Comparison of ENCODE assay signal across 7 cellular contexts in genomic region chr5:149732500-149733128, GRCh38. TPM values are rescaled to one million over a fixed set of nuclear protein-coding genes. Genes with fewer than 3 reads are reported as not detected.
A peak's percentile ranks its signal among the peaks of the same experiment; 100 is the strongest.
DNase-seq lines count a peak whose midpoint lies in the region; ATAC-seq and TF ChIP-seq lines count a peak whose summit lies in the region.

No MANE protein-coding gene starts in this region.

- DNase-seq in activated naive CD8-positive, alpha-beta T cell treated with anti-CD3 and anti-CD28 coated beads for 36 hours, result no peak
- DNase-seq in immature natural killer cell, result no peak
- DNase-seq in spleen, result no peak
- no peak for DNase-seq in DMS79 (lab: John Stamatoyannopoulos, UW)
- DNase-seq in NCI-H1105 (lab: John Stamatoyannopoulos, UW), result no peak

- H3K27ac Mint-ChIP-seq in activated naive CD8-positive, alpha-beta T cell treated with anti-CD3 and anti-CD28 coated beads for 36 hours, result no peak overlapping the region
- peak overlapping the region in 2 of 6 donors; percentile 10 to 40 for H3K27ac Mint-ChIP-seq in immature natural killer cell

- no peak overlapping the region for H2AFZ ChIP-seq in KMS-11 (ENCODE audit: low read depth)

- no peaks in the 10 kb centered on the region for H3K36me3 ChIP-seq in KMS-11 (ENCODE audit: insufficient read depth)
- H3K36me3 ChIP-seq in spleen, result no peaks in the 10 kb centered on the region

- H3K79me2 ChIP-seq in KMS-11 (ENCODE audit: insufficient read depth, low read depth), result peaks cover 25% of the 10 kb centered on the region; the same call in 1 of the 2 replicates

- no peak overlapping the region for H3K27ac ChIP-seq in KMS-11
- peak overlapping the region in 6 of 8 donors; percentile 70 to 85 (median 74) for H3K27ac ChIP-seq in spleen

- H3K27me3 ChIP-seq in KMS-11 (ENCODE audit: insufficient read depth, low read depth) (no peaks in the 10 kb centered on the region), spleen (replicated peaks in 1 of 7) (peaks cover 0 to 23% (median 0%) of the 10 kb centered on the region in 7 donors)

- peaks cover 24% of the 10 kb centered on the region for H3K4me1 Mint-ChIP-seq in activated naive CD8-positive, alpha-beta T cell treated with anti-CD3 and anti-CD28 coated beads for 36 hours
- peaks cover 2 to 5% of the 10 kb centered on the region in 2 donors for H3K4me1 Mint-ChIP-seq in immature natural killer cell

- ATAC-seq in GM19035 (IDR thresholded peaks at IDR 0.05; ENCODE audit: unreplicated experiment), result no peak

- no peaks in the 10 kb centered on the region for H3K36me3 Mint-ChIP-seq in activated naive CD8-positive, alpha-beta T cell treated with anti-CD3 and anti-CD28 coated beads for 36 hours
- peaks cover 0 to 3% (median 0%) of the 10 kb centered on the region in 3 donors for H3K36me3 Mint-ChIP-seq in immature natural killer cell

- H3K4me2 ChIP-seq in KMS-11, result peak overlapping the region; percentile 61

- TF ChIP-seq POLR2A in spleen (IDR thresholded peaks at IDR 0.05), result no peak

- H4K20me1 ChIP-seq in KMS-11 (ENCODE audit: insufficient read depth), result peaks cover 6% of the 10 kb centered on the region

- H3K9me3 ChIP-seq in spleen, result no peaks in the 10 kb centered on the region

- H3K4me3 ChIP-seq in KMS-11 (IDR thresholded peaks at IDR 0.05; ENCODE audit: insufficient read depth, low read depth, low read length), result no peak overlapping the region
- H3K4me3 ChIP-seq in spleen, result peak overlapping the region; percentile 79 to 99 (median 84)

- no peaks in the 10 kb centered on the region for H3K27me3 Mint-ChIP-seq in activated naive CD8-positive, alpha-beta T cell treated with anti-CD3 and anti-CD28 coated beads for 36 hours
- peaks cover 0 to 9% (median 2%) of the 10 kb centered on the region in 3 donors for H3K27me3 Mint-ChIP-seq in immature natural killer cell (ENCODE audit: low read depth in 3 of 3)

- H3K4me1 ChIP-seq in KMS-11 (ENCODE audit: low read depth, poor library complexity, severe bottlenecking), result peaks cover 4% of the 10 kb centered on the region
- H3K4me1 ChIP-seq in spleen, result peaks cover 0 to 61% (median 13%) of the 10 kb centered on the region in 6 donors

- TF ChIP-seq CTCF in KMS-11 (conservative IDR thresholded peaks at IDR 0.05; ENCODE audit: low read depth, low read length), result no peak
- no peak for TF ChIP-seq CTCF in spleen (IDR thresholded peaks at IDR 0.05 in 8 of 11, conservative IDR thresholded peaks at IDR 0.05 in 3 of 11)

- intact Hi-C loops in spleen (cut with DNase I; ENCODE audit: low total_unique reads), result no loop called here

- H3K9me3 Mint-ChIP-seq in activated naive CD8-positive, alpha-beta T cell treated with anti-CD3 and anti-CD28 coated beads for 36 hours, result no peaks in the 10 kb centered on the region
- H3K9me3 Mint-ChIP-seq in immature natural killer cell, result no peaks in the 10 kb centered on the region

- peak overlapping the region; percentile 86 for H3K4me3 Mint-ChIP-seq in activated naive CD8-positive, alpha-beta T cell treated with anti-CD3 and anti-CD28 coated beads for 36 hours
- peak overlapping the region; percentile 83 to 89 (median 85) for H3K4me3 Mint-ChIP-seq in immature natural killer cell

- peak overlapping the region; percentile 90; the same call in 1 of the 2 replicates for H3K9ac ChIP-seq in KMS-11

- 61 to 81% (median 80%) methylated on average over 11 of the region's 11 CpGs for WGBS in spleen, 5 donors

RNA-seq across cellular contexts. Expression of gene PPARGC1B, which starts 2.5 kb away (rescaled TPM):
- total RNA-seq in activated naive CD8-positive, alpha-beta T cell treated with anti-CD3 and anti-CD28 coated beads for 36 hours, result 10 to 100 TPM; 10.6 to 10.9 TPM
- under 1 TPM in 1 of 3 donors, not detected in 2; 0.62 TPM for polyA plus RNA-seq in immature natural killer cell
- total RNA-seq in spleen, result 1 to 10 TPM; 4.4 to 9.1 (median 7.1) TPM
- 1 to 10 TPM in 1 of 3 donors, under 1 TPM in 2; 0.61 to 1.7 (median 0.76) TPM for polyA plus RNA-seq in spleen
